Comparison of ENCODE assay signal across 8 cellular contexts in the genomic region with DNA sequence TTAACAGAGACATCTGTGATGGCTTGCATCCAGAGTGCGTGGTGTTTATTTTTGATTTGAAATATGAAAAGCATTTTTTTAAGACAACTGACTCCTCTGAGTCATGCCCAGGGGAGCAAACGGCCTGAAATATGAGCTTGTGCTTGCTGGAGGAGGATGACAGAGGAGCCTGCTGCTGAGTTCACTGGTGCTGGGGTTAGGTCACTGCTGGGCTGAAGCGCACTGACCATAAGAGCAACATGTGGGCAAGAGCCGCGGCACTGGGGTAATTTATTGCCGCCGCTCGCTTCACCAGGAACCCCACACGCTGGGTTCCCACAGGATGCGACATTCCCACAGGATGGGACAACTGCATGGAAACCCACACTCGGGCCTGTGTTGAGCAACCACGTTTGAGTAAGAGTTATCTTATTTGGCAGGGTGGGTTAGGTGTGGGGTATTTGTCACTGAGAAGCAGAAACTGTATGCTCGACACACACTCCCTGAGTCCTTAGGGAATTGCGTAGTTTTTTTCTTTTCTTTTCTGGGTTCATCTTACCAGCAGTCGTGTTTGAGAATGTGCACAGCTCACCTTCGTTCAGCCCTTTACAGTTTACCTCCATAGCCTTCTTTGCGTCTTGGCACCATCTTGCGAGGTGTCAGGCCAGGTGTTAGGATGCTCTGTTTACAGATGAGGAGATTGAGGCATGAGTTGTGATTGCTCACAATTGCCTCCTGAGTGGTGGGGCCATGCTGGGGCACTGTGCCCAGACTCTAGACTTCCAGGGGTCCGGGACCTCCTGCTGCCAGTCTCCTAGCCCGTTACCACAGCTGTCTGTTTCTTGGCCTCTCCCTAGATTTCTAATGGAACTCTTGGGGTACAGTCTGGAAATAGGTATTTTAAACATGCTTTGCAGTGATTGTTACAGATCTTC.
DNase-seq lines count a peak whose midpoint lies in the region; ATAC-seq and TF ChIP-seq lines count a peak whose summit lies in the region.

No MANE protein-coding gene starts in this region.

- 50 to 68% (median 62%) methylated on average over 19 to 20 of the region's 20 CpGs for WGBS in heart left ventricle, 4 donors

- H3K27ac Mint-ChIP-seq in activated B cell treated with CpG ODN at 0.5 μM for 24 hours, result peak overlapping the region; percentile 71

- peak; percentile 21 for DNase-seq in activated CD4-positive, CD25-positive, alpha-beta regulatory T cell treated with anti-CD3 and anti-CD28 coated beads, Interleukin-2, amount 50 U/mL, for 72 hours
- DNase-seq in activated CD4-positive, CD25-positive, alpha-beta regulatory T cell (lab: John Stamatoyannopoulos, UW), result no peak
- DNase-seq in activated B cell treated with CpG ODN at 0.5 μM for 24 hours (no peak), heart left ventricle (peak; percentile 74 to 91 (median 85)), NCI-H1930 (lab: John Stamatoyannopoulos, UW) (no peak)

- H3K4me1 ChIP-seq in heart left ventricle (peaks cover 2 to 96% (median 53%) of the 10 kb centered on the region in 12 donors), skeletal muscle tissue (ENCODE audit: control insufficient read depth in 3 of 3, insufficient read depth in 3 of 3, low read length in 3 of 3) (peaks cover 74 to 83% (median 83%) of the 10 kb centered on the region in 3 donors)

- H3K4me1 Mint-ChIP-seq in activated B cell treated with CpG ODN at 0.5 μM for 24 hours, result peaks cover 89% of the 10 kb centered on the region

- no peaks in the 10 kb centered on the region for H3K27me3 Mint-ChIP-seq in activated B cell treated with CpG ODN at 0.5 μM for 24 hours

- no peaks in the 10 kb centered on the region for H3K36me3 ChIP-seq in heart left ventricle
- peaks cover 0 to 4% (median 2%) of the 10 kb centered on the region in 3 donors for H3K36me3 ChIP-seq in skeletal muscle tissue (ENCODE audit: control insufficient read depth in 3 of 3, insufficient read depth in 3 of 3, low read length in 3 of 3)

- H3K36me3 Mint-ChIP-seq in activated B cell treated with CpG ODN at 0.5 μM for 24 hours (ENCODE audit: low read depth), result peaks cover 47% of the 10 kb centered on the region

- intact Hi-C loops in activated B cell treated with CpG ODN at 0.5 μM for 24 hours (cut with micrococcal nuclease) (no loop called here), heart left ventricle (cut with DNase I) (loop anchor here in 3 of 10 donors (5.0 to 10.0 kb wide), 3 partner anchors 36 to 129 kb away; partner anchors contain the start of genes AAGAB (in 1 of the 3) and IQCH (in 1 of the 3))

- H3K27ac ChIP-seq in heart left ventricle (peak overlapping the region; percentile 5 to 93 (median 72)), skeletal muscle tissue (ENCODE audit: low read depth, low read length) (peak overlapping the region; percentile 95)

- H3K4me3 Mint-ChIP-seq in activated B cell treated with CpG ODN at 0.5 μM for 24 hours, result no peak overlapping the region

- no peak for TF ChIP-seq CTCF in activated B cell treated with CpG ODN at 0.5 μM for 24 hours (IDR thresholded peaks at IDR 0.05)
- no peak for TF ChIP-seq CTCF in heart left ventricle (IDR thresholded peaks at IDR 0.05)

- no peak for ATAC-seq in activated B cell treated with CpG ODN at 0.5 μM for 24 hours (ENCODE audit: low read depth)
- ATAC-seq in heart left ventricle, result peak; percentile 56 to 81 (median 77)
- ATAC-seq in GM21381 (IDR thresholded peaks at IDR 0.05; ENCODE audit: unreplicated experiment), result no peak
- no peak for ATAC-seq in activated CD4-positive, CD25-positive, alpha-beta regulatory T cell treated with anti-CD3 and anti-CD28 coated beads, Interleukin-2, amount 50 U/mL, for 24 hours

- CTCF ChIA-PET in activated B cell treated with CpG ODN at 0.5 μM for 24 hours (lab: Charles Lee), result no interaction called here

- POLR2A ChIA-PET in activated B cell treated with CpG ODN at 0.5 μM for 24 hours (lab: Charles Lee), result interaction anchor here (0.6 to 28.6 kb wide), 6 partner anchors 11 to 44 kb away, joined by 3 to 1703 read pairs (median 5); partner anchors contain the start of gene SMAD3

- H3K9me3 ChIP-seq in heart left ventricle, result no peaks in the 10 kb centered on the region
- no peaks in the 10 kb centered on the region for H3K9me3 ChIP-seq in skeletal muscle tissue (ENCODE audit: control insufficient read depth in 3 of 3, low read length in 3 of 3)

- H3K27me3 ChIP-seq in heart left ventricle (no peaks in the 10 kb centered on the region), skeletal muscle tissue (ENCODE audit: control insufficient read depth in 3 of 3, insufficient read depth in 3 of 3, low read length in 3 of 3) (no peaks in the 10 kb centered on the region)

- peak overlapping the region; percentile 69 to 82 (median 71) for H3K9ac ChIP-seq in skeletal muscle tissue (ENCODE audit: low read depth in 1 of 3, low read length in 3 of 3)

- no peaks in the 10 kb centered on the region for H3K9me3 Mint-ChIP-seq in activated B cell treated with CpG ODN at 0.5 μM for 24 hours

- TF ChIP-seq POLR2A in heart left ventricle (IDR thresholded peaks at IDR 0.05), result no peak

- H3K4me3 ChIP-seq in heart left ventricle, result peak overlapping the region in 6 of 12 donors; percentile 1 to 37 (median 18)
- peak overlapping the region; percentile 37 to 64 (median 38) for H3K4me3 ChIP-seq in skeletal muscle tissue (ENCODE audit: low read length in 3 of 3)

Comparison
In these comparisons a context has a peak if more than half of its experiments do, and no peak if none do; other contexts are left out.
1. DNase-seq: peak in activated CD4-positive, CD25-positive, alpha-beta regulatory T cell treated with anti-CD3 and anti-CD28 coated beads, Interleukin-2, amount 50 U/mL, for 72 hours (single experiment) and heart left ventricle (5 of 5); none in activated CD4-positive, CD25-positive, alpha-beta regulatory T cell (0 of 4), activated B cell treated with CpG ODN at 0.5 μM for 24 hours (single experiment) and NCI-H1930 (0 of 2).
2. ATAC-seq: peak in heart left ventricle (4 of 4); none in activated B cell treated with CpG ODN at 0.5 μM for 24 hours (single experiment), GM21381 (single experiment) and activated CD4-positive, CD25-positive, alpha-beta regulatory T cell treated with anti-CD3 and anti-CD28 coated beads, Interleukin-2, amount 50 U/mL, for 24 hours (0 of 2).